ENCODE assay signal across 8 cellular contexts in genomic region chr21:43810505-43811261, GRCh38. TPM values are rescaled to one million over a fixed set of nuclear protein-coding genes. Genes with fewer than 3 reads are reported as not detected.
DNase-seq lines count a peak whose midpoint lies in the region; ATAC-seq and TF ChIP-seq lines count a peak whose summit lies in the region.

No MANE protein-coding gene starts in this region.

- DNase-seq in D341Med (ENCODE audit: low spot score) (peak; percentile 96), NAMALWA (ENCODE audit: low spot score) (peak; percentile 89), SKM-1 treated with dmso at 0.1 percent for 144 hours (lab: John Stamatoyannopoulos, UW; ENCODE audit: unreplicated experiment) (peak; percentile 74), head of caudate nucleus (peak; percentile 73 to 95 (median 89)), progenitor cell of endocrine pancreas (ENCODE audit: low spot score, unreplicated experiment) (peak; percentile 97), ureter (ENCODE audit: low spot score) (peak; percentile 93)
- DNase-seq in activated naive CD4-positive, alpha-beta T cell treated with anti-CD3 and anti-CD28 coated beads, Interleukin-2, amount 50 U/mL, for 16 hours, result peak; percentile 90

- peak; percentile 47 for ATAC-seq in GM21786 (IDR thresholded peaks at IDR 0.05; ENCODE audit: unreplicated experiment)

- no peaks in the 10 kb centered on the region for H3K9me3 Mint-ChIP-seq in progenitor cell of endocrine pancreas (ENCODE audit: low read depth)

- H3K27ac Mint-ChIP-seq in progenitor cell of endocrine pancreas, result no peak overlapping the region

- H3K36me3 Mint-ChIP-seq in progenitor cell of endocrine pancreas (ENCODE audit: insufficient read depth), result peaks cover under 1% of the 10 kb centered on the region

- H3K4me3 Mint-ChIP-seq in progenitor cell of endocrine pancreas (ENCODE audit: low read depth), result no peak overlapping the region

- H3K4me1 Mint-ChIP-seq in progenitor cell of endocrine pancreas (ENCODE audit: low read depth), result peaks cover 6% of the 10 kb centered on the region

- intact Hi-C loops in head of caudate nucleus (cut with DNase I), result no loop called here

- peak; percentile 92 for TF ChIP-seq CTCF in progenitor cell of endocrine pancreas (IDR thresholded peaks at IDR 0.05; ENCODE audit: unreplicated experiment)

- peaks cover 5% of the 10 kb centered on the region for H3K27me3 Mint-ChIP-seq in progenitor cell of endocrine pancreas

RNA-seq across cellular contexts. Expression of gene RRP1, which starts 21.3 kb away (rescaled TPM):
- total RNA-seq in progenitor cell of endocrine pancreas (30.9 and 32.6 TPM in 2 replicates), ureter (32.0 TPM)

RNA-seq across cellular contexts. Expression of gene CSTB, which starts 34.6 kb away (rescaled TPM):
- 42.0 and 42.6 TPM in 2 replicates for total RNA-seq in progenitor cell of endocrine pancreas
- 181 TPM for total RNA-seq in ureter

RNA-seq across cellular contexts. Expression of gene AGPAT3, which starts 54.3 kb away (rescaled TPM):
- 50.5 and 55.2 TPM in 2 replicates for total RNA-seq in progenitor cell of endocrine pancreas
- 84.7 TPM for total RNA-seq in ureter

Comparison
In these comparisons a context has a peak if more than half of its experiments do, and no peak if none do; other contexts are left out.
1. Peak in every context shown above with its lines: DNase-seq and ATAC-seq.